In genomic region chr11:92413757-92414513, GRCh38 we compare ENCODE assay signal across 1 cellular context.
TF ChIP-seq lines count a peak whose summit lies in the region.

No MANE protein-coding gene starts in this region.

TF ChIP-seq in H1, 55 proteins besides CTCF, POLR2A, EP300 and RAD21 (continued from another document):
- TF ChIP-seq ATF3 (IDR thresholded peaks at IDR 0.05; ENCODE audit: insufficient read depth, low read depth, low read length) (no peak), SUZ12 (IDR thresholded peaks at IDR 0.05; ENCODE audit: low read length) (no peak), CTBP2 (IDR thresholded peaks at IDR 0.05; ENCODE audit: borderline replicate concordance, insufficient read depth, insufficient read length, low read length) (no peak), CHD1 (IDR thresholded peaks at IDR 0.05; ENCODE audit: low read depth, low read length) (no peak), POLR2AphosphoS5 (IDR thresholded peaks at IDR 0.05; ENCODE audit: low read depth, low read length) (no peak), CBX8 (IDR thresholded peaks at IDR 0.05; ENCODE audit: borderline replicate concordance, low read depth, low read length) (no peak), KDM1A (IDR thresholded peaks at IDR 0.05; ENCODE audit: borderline replicate concordance, low read length) (no peak), JUN (IDR thresholded peaks at IDR 0.05; ENCODE audit: low read depth, low read length) (no peak)
